In the genomic region with DNA sequence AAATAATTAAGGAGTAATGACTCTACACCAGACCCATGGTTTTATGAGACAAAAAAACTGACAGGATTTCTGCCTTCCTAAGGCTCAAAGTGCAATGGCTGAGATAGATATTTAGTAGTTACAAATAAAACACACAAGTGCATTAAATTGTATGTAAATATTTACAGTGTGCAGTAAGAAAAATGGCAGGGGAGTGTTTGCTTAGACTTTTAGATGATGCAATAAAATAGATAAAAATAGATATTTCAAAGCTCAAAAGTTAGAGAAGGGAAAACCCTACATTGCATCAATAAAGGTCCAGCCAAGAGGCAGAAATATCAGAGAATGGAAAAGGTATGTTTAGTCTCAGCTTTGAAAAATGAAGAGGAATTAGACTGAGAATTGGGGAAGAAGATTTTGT, we compare ENCODE assay signal across 1 cellular context.
TF ChIP-seq lines count a peak whose summit lies in the region.

No MANE protein-coding gene starts in this region.

TF ChIP-seq in HEK293, 187 proteins besides CTCF, POLR2A, EP300 and RAD21 (continued from another document):
- TF ChIP-seq, protein P1, sequence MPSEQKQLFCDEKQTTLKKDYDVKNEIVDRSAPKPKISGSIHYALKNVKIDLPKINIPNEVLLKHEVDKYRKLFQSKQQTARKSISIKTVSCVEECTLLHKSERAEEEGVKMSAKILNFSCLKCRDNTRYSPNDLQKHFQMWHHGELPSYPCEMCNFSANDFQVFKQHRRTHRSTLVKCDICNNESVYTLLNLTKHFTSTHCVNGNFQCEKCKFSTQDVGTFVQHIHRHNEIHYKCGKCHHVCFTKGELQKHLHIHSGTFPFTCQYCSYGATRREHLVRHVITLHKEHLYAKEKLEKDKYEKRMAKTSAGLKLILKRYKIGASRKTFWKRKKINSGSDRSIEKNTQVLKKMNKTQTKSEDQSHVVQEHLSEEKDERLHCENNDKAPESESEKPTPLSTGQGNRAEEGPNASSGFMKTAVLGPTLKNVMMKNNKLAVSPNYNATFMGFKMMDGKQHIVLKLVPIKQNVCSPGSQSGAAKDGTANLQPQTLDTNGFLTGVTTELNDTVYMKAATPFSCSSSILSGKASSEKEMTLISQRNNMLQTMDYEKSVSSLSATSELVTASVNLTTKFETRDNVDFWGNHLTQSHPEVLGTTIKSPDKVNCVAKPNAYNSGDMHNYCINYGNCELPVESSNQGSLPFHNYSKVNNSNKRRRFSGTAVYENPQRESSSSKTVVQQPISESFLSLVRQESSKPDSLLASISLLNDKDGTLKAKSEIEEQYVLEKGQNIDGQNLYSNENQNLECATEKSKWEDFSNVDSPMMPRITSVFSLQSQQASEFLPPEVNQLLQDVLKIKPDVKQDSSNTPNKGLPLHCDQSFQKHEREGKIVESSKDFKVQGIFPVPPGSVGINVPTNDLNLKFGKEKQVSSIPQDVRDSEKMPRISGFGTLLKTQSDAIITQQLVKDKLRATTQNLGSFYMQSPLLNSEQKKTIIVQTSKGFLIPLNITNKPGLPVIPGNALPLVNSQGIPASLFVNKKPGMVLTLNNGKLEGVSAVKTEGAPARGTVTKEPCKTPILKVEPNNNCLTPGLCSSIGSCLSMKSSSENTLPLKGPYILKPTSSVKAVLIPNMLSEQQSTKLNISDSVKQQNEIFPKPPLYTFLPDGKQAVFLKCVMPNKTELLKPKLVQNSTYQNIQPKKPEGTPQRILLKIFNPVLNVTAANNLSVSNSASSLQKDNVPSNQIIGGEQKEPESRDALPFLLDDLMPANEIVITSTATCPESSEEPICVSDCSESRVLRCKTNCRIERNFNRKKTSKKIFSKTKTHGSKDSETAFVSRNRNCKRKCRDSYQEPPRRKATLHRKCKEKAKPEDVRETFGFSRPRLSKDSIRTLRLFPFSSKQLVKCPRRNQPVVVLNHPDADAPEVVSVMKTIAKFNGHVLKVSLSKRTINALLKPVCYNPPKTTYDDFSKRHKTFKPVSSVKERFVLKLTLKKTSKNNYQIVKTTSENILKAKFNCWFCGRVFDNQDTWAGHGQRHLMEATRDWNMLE (tag by site-specific recombination; conservative IDR thresholded peaks at IDR 0.05; ENCODE audit: low read depth) = no peak
